11 cellular contexts compared by ENCODE assay signal in genomic region chr16:72604375-72604774, GRCh38.
"Had no signal": no experiment of that assay in that cellular context is flagged by ENCODE, and none has a peak within 500 bp of the region (broad histone marks: within the 10 kb centered on the region; RNA-seq: fewer than 3 reads in every experiment).

No MANE protein-coding gene starts in this region.

- DNase-seq: activated B cell treated with CpG ODN at 0.5 μM for 24 hours; activated CD4-positive, alpha-beta T cell treated with anti-CD3 and anti-CD28 coated beads, Interleukin-2, amount 10 ng/mL, durations not matched to agents 7 days and 5 days; activated T-cell treated with anti-CD3 and anti-CD28 coated beads for 4 hours; amniotic stem cell; body of pancreas; central memory CD4-positive, alpha-beta T cell; effector memory CD8-positive, alpha-beta T cell; hippocampal formation; stimulated activated CD4-positive, alpha-beta T cell treated with anti-CD3 and anti-CD28 coated beads, Interleukin-4, amount 100 ng/mL, for 1 hour; upper lobe of right lung had no signal

- ATAC-seq: body of pancreas; effector memory CD8-positive, alpha-beta T cell; gastroesophageal sphincter; upper lobe of right lung had no signal
